29 cellular contexts compared by ENCODE assay signal in genomic region chr16:29892458-29892813, GRCh38. TPM values are rescaled to one million over a fixed set of nuclear protein-coding genes. Genes with fewer than 3 reads are reported as not detected.
"Had no signal": no experiment of that assay in that cellular context is flagged by ENCODE, and none has a peak within 500 bp of the region (broad histone marks: within the 10 kb centered on the region; RNA-seq: fewer than 3 reads in every experiment).

No MANE protein-coding gene starts in this region.

- H3K79me2 ChIP-seq: parathyroid adenoma had no signal

- H3K36me3 ChIP-seq: colonic mucosa, gastrocnemius medialis, neutrophil, prostate gland, right atrium auricular region, sigmoid colon, spleen, thoracic aorta, tibial nerve, vagina had no signal

- H2AFZ ChIP-seq: parathyroid adenoma had no signal

- H3K36me3 Mint-ChIP-seq: memory B cell; natural killer cell; stimulated activated memory B cell treated with anti-CD40 and anti-IgM and Interleukin-4, amounts not matched to agents 10 μg/mL and 1 μg/mL and 100 μg/mL, for 72 hours had no signal

- H3K4me1 ChIP-seq: colonic mucosa, gastrocnemius medialis, prostate gland, right atrium auricular region, sigmoid colon, spleen, tibial nerve, vagina had no signal

- H3K9me3 Mint-ChIP-seq: dendritic cell treated with granulocyte-macrophage colony-stimulating factor and Interleukin-4, amounts not matched to agents 40 ng/mL and 50 ng/mL, for 4 days; endodermal cell; memory B cell; natural killer cell; neural crest cell; stimulated activated memory B cell treated with anti-CD40 and anti-IgM and Interleukin-4, amounts not matched to agents 10 μg/mL and 1 μg/mL and 100 μg/mL, for 72 hours had no signal

- DNase-seq: colonic mucosa; effector CD8-positive, alpha-beta T cell; endodermal cell; foreskin fibroblast; gastrocnemius medialis; head of caudate nucleus; kidney; natural killer cell; sigmoid colon; spleen; stimulated activated CD4-positive, alpha-beta T cell treated with anti-CD3 and anti-CD28 coated beads, Interleukin-4, amount 100 ng/mL, for 4 hours; stimulated activated naive CD8-positive, alpha-beta T cell treated with anti-CD3 and anti-CD28 coated beads, Interleukin-15, Interleukin-2, amounts not matched to agents 100 U/mL and 50 U/mL, for 24 hours; substantia nigra had no signal

- H3K9me3 ChIP-seq: colonic mucosa, gastrocnemius medialis, neutrophil, prostate gland, right atrium auricular region, sigmoid colon, spleen, thoracic aorta, tibial nerve, vagina had no signal

- H3K27me3 ChIP-seq: colonic mucosa, right atrium auricular region, vagina had no signal

- H3K4me1 Mint-ChIP-seq: endodermal cell, memory B cell, natural killer cell had no signal

- H3K27ac Mint-ChIP-seq: dendritic cell treated with granulocyte-macrophage colony-stimulating factor and Interleukin-4, amounts not matched to agents 40 ng/mL and 50 ng/mL, for 4 days; memory B cell; natural killer cell; stimulated activated memory B cell treated with anti-CD40 and anti-IgM and Interleukin-4, amounts not matched to agents 10 μg/mL and 1 μg/mL and 100 μg/mL, for 72 hours had no signal

- ATAC-seq: esophagus mucosa; natural killer cell; stimulated activated memory B cell treated with anti-CD40 and anti-IgM and Interleukin-4, amounts not matched to agents 10 μg/mL and 1 μg/mL and 100 μg/mL, for 72 hours; stimulated activated naive CD8-positive, alpha-beta T cell treated with anti-CD3 and anti-CD28 coated beads, Interleukin-15, Interleukin-2, amounts not matched to agents 100 U/mL and 50 U/mL, for 24 hours had no signal

- H3K4me3 Mint-ChIP-seq: dendritic cell treated with granulocyte-macrophage colony-stimulating factor and Interleukin-4, amounts not matched to agents 40 ng/mL and 50 ng/mL, for 4 days; endodermal cell; memory B cell; natural killer cell; neural crest cell; stimulated activated memory B cell treated with anti-CD40 and anti-IgM and Interleukin-4, amounts not matched to agents 10 μg/mL and 1 μg/mL and 100 μg/mL, for 72 hours had no signal

- H3K4me3 ChIP-seq: colonic mucosa, gastrocnemius medialis, lung, prostate gland, right atrium auricular region, sigmoid colon, spleen, thoracic aorta, tibial nerve, vagina had no signal

- H3K27ac ChIP-seq: colonic mucosa, epithelial cell of prostate, gastrocnemius medialis, neutrophil, parathyroid adenoma, prostate gland, right atrium auricular region, sigmoid colon, spleen, thoracic aorta, tibial nerve, vagina had no signal

RNA-seq across cellular contexts. Expression of gene ASPHD1, which starts 7.9 kb away (rescaled TPM):
- total RNA-seq: gastrocnemius medialis, mononuclear cell, natural killer cell, skeletal muscle tissue, vagina had no signal
